8 cellular contexts compared by ENCODE assay signal in genomic region chr16:29926675-29927522, GRCh38. TPM values are rescaled to one million over a fixed set of nuclear protein-coding genes. Genes with fewer than 3 reads are reported as not detected.
DNase-seq lines count a peak whose midpoint lies in the region; ATAC-seq, FAIRE-seq and TF ChIP-seq lines count a peak whose summit lies in the region.

No MANE protein-coding gene starts in this region.

- peaks cover 4% of the 10 kb centered on the region for H3K27me3 Mint-ChIP-seq in activated naive CD4-positive, alpha-beta T cell treated with anti-CD3 and anti-CD28 coated beads, Interleukin-2, amount 10 ng/mL, durations not matched to agents 7 days and 5 days
- H3K27me3 Mint-ChIP-seq in stimulated activated naive CD8-positive, alpha-beta T cell treated with anti-CD3 and anti-CD28 coated beads, Interleukin-15, amount 100 ng/mL, for 72 hours = no peaks in the 10 kb centered on the region

- no peaks in the 10 kb centered on the region for H3K9me3 Mint-ChIP-seq in activated naive CD4-positive, alpha-beta T cell treated with anti-CD3 and anti-CD28 coated beads, Interleukin-2, amount 10 ng/mL, durations not matched to agents 7 days and 5 days
- no peaks in the 10 kb centered on the region for H3K9me3 Mint-ChIP-seq in stimulated activated naive CD8-positive, alpha-beta T cell treated with anti-CD3 and anti-CD28 coated beads, Interleukin-15, amount 100 ng/mL, for 72 hours

- peaks cover 8% of the 10 kb centered on the region for H3K36me3 Mint-ChIP-seq in activated naive CD4-positive, alpha-beta T cell treated with anti-CD3 and anti-CD28 coated beads, Interleukin-2, amount 10 ng/mL, durations not matched to agents 7 days and 5 days

- FAIRE-seq in bronchial epithelial cell (lab: Jason Lieb, UNC) = no peak

- CTCF ChIA-PET in activated naive CD4-positive, alpha-beta T cell treated with anti-CD3 and anti-CD28 coated beads, Interleukin-2, amount 10 ng/mL, durations not matched to agents 7 days and 5 days (lab: Charles Lee) = interaction anchor here (0.7 to 1.3 kb wide), 4 partner anchors 79 to 225 kb away, joined by 3 to 4 read pairs (median 3); no protein-coding TSS in a partner anchor

- no peak for TF ChIP-seq CTCF in bronchial epithelial cell (IDR thresholded peaks at IDR 0.05; ENCODE audit: insufficient read depth, low read length, severe bottlenecking)

- no peaks in the 10 kb centered on the region for H3K27me3 ChIP-seq in bronchial epithelial cell (ENCODE audit: control insufficient read depth, insufficient read depth, low read length)

- H3K36me3 ChIP-seq in bronchial epithelial cell (ENCODE audit: control insufficient read depth, insufficient read depth, low read length) = peaks cover 4% of the 10 kb centered on the region

- no peak for DNase-seq in activated naive CD4-positive, alpha-beta T cell treated with anti-CD3 and anti-CD28 coated beads, Interleukin-2, amount 10 ng/mL, durations not matched to agents 7 days and 5 days
- DNase-seq in activated naive CD4-positive, alpha-beta T cell treated with anti-CD3 and anti-CD28 coated beads, Interleukin-2, amount 50 U/mL, for 16 hours = no peak
- DNase-seq in NCI-H2171 treated with DMSO at 0.1 percent for 48 hours (lab: John Stamatoyannopoulos, UW) = peak; percentile 52
- DNase-seq in bronchial epithelial cell (ENCODE audit: low read depth) = peak; percentile 18
- peak; percentile 64 for DNase-seq in left kidney (ENCODE audit: low read depth, low spot score)
- no peak for DNase-seq in stimulated activated naive CD8-positive, alpha-beta T cell treated with anti-CD3 and anti-CD28 coated beads, Interleukin-15, amount 100 ng/mL, for 72 hours

- peak; percentile 42 for ATAC-seq in stimulated activated naive CD8-positive, alpha-beta T cell treated with anti-CD3 and anti-CD28 coated beads, Interleukin-15, amount 100 ng/mL, for 72 hours
- ATAC-seq in GM18520 (IDR thresholded peaks at IDR 0.05; ENCODE audit: unreplicated experiment) = no peak
- no peak for ATAC-seq in HG02852 (IDR thresholded peaks at IDR 0.05; ENCODE audit: unreplicated experiment)

- peaks cover 37% of the 10 kb centered on the region for H3K4me1 Mint-ChIP-seq in activated naive CD4-positive, alpha-beta T cell treated with anti-CD3 and anti-CD28 coated beads, Interleukin-2, amount 10 ng/mL, durations not matched to agents 7 days and 5 days
- peaks cover 53% of the 10 kb centered on the region for H3K4me1 Mint-ChIP-seq in stimulated activated naive CD8-positive, alpha-beta T cell treated with anti-CD3 and anti-CD28 coated beads, Interleukin-15, amount 100 ng/mL, for 72 hours

- peak overlapping the region; percentile 91 for H3K27ac Mint-ChIP-seq in activated naive CD4-positive, alpha-beta T cell treated with anti-CD3 and anti-CD28 coated beads, Interleukin-2, amount 10 ng/mL, durations not matched to agents 7 days and 5 days
- H3K27ac Mint-ChIP-seq in stimulated activated naive CD8-positive, alpha-beta T cell treated with anti-CD3 and anti-CD28 coated beads, Interleukin-15, amount 100 ng/mL, for 72 hours = peak overlapping the region; percentile 96 to 98

- peak overlapping the region; percentile 96 for H3K4me3 ChIP-seq in bronchial epithelial cell (ENCODE audit: low read depth, low read length)

- H3K4me3 Mint-ChIP-seq in activated naive CD4-positive, alpha-beta T cell treated with anti-CD3 and anti-CD28 coated beads, Interleukin-2, amount 10 ng/mL, durations not matched to agents 7 days and 5 days = peak overlapping the region; percentile 81
- H3K4me3 Mint-ChIP-seq in stimulated activated naive CD8-positive, alpha-beta T cell treated with anti-CD3 and anti-CD28 coated beads, Interleukin-15, amount 100 ng/mL, for 72 hours = peak overlapping the region; percentile 93 to 95

RNA-seq across cellular contexts. Expression of gene KCTD13, which starts 0.9 kb away (rescaled TPM):
- 8.2 and 12.2 TPM in 2 replicates for total RNA-seq in bronchial epithelial cell

RNA-seq across cellular contexts. Expression of gene ASPHD1, which starts 26.6 kb away (rescaled TPM):
- total RNA-seq in bronchial epithelial cell = 1.2 and 2.4 TPM in 2 replicates

RNA-seq across cellular contexts. Expression of gene SEZ6L2, which starts 27.5 kb away (rescaled TPM):
- total RNA-seq in bronchial epithelial cell = 1.8 and 2.9 TPM in 2 replicates

RNA-seq across cellular contexts. Expression of gene TMEM219, which starts 35.0 kb away (rescaled TPM):
- total RNA-seq in bronchial epithelial cell = 49.8 and 66.1 TPM in 2 replicates

RNA-seq across cellular contexts. Expression of gene TAOK2, which starts 46.8 kb away (rescaled TPM):
- 24.7 and 28.7 TPM in 2 replicates for total RNA-seq in bronchial epithelial cell

Comparison
In these comparisons a context has a peak if more than half of its experiments do, and no peak if none do; other contexts are left out.
1. DNase-seq: peak in NCI-H2171 treated with DMSO at 0.1 percent for 48 hours (single experiment), bronchial epithelial cell (single experiment) and left kidney (single experiment); none in activated naive CD4-positive, alpha-beta T cell treated with anti-CD3 and anti-CD28 coated beads, Interleukin-2, amount 10 ng/mL, durations not matched to agents 7 days and 5 days (single experiment), activated naive CD4-positive, alpha-beta T cell treated with anti-CD3 and anti-CD28 coated beads, Interleukin-2, amount 50 U/mL, for 16 hours (single experiment) and stimulated activated naive CD8-positive, alpha-beta T cell treated with anti-CD3 and anti-CD28 coated beads, Interleukin-15, amount 100 ng/mL, for 72 hours (0 of 2).